Comparison of ENCODE assay signal across 1 cellular context in the genomic region with DNA sequence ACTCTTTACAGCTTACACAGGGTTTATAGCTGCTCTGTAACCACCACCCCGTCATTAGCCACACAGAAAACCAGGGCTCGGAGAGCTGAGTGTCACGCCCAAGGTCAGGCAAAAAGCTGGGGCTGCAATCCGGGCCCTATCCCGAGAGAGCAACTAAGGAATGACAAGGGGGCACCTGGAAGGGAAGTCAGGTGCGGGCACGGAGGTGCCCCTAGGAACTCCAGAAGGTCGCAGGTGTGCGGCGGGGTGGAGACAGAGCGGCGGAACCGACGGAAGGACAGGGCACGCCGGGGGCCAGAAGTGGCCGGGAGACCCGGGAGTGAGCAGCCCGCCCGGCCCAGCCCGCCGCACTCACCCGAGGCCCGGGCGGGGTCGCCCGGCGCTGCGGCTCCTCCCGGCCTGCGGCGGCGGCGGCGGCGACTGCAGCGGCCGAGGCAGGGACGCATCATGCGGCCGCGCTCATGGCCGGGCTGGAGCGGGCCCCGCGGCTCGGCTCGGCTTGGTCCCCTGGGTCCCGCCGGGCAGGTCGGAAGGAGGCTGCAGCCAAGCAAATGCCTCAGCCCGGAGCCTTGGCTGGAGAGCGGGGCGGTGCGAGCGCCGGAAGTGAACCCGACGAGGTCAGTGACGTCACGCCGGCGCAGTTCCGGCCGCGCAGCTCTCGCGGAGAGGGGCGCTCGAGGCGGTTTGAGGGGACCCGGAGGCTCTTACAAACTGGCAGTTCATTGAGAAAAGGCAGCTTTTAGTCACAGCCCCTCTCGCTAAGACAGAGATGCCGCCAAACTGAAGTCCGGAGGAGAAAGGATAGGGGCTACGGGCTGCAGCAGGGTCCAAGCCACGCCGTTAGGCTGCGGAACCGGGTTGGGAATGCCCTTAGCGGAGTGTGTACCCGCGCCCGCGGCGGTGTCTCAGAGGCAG.
TF ChIP-seq lines count a peak whose summit lies in the region.

A gene with protein sequence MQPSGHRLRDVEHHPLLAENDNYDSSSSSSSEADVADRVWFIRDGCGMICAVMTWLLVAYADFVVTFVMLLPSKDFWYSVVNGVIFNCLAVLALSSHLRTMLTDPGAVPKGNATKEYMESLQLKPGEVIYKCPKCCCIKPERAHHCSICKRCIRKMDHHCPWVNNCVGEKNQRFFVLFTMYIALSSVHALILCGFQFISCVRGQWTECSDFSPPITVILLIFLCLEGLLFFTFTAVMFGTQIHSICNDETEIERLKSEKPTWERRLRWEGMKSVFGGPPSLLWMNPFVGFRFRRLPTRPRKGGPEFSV (minus strand): TSS at position 605 of the 915 bp plus-strand sequence. CDS start 20,917 bp downstream, outside the sequence.

TF ChIP-seq in K562, 482 proteins besides CTCF, POLR2A, EP300 and RAD21 (continued from another document and continues in another):
- TF ChIP-seq, protein P1, sequence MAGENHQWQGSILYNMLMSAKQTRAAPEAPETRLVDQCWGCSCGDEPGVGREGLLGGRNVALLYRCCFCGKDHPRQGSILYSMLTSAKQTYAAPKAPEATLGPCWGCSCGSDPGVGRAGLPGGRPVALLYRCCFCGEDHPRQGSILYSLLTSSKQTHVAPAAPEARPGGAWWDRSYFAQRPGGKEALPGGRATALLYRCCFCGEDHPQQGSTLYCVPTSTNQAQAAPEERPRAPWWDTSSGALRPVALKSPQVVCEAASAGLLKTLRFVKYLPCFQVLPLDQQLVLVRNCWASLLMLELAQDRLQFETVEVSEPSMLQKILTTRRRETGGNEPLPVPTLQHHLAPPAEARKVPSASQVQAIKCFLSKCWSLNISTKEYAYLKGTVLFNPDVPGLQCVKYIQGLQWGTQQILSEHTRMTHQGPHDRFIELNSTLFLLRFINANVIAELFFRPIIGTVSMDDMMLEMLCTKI (IDR thresholded peaks at IDR 0.05; ENCODE audit: partially characterized antibody), result no peak
- no peak for TF ChIP-seq LARP7 (IDR thresholded peaks at IDR 0.05)
- TF ChIP-seq SAP30 (IDR thresholded peaks at IDR 0.05; ENCODE audit: borderline replicate concordance, insufficient read depth, low read depth, low read length, poor library complexity, severe bottlenecking), result peak; percentile 48
- no peak for TF ChIP-seq TAF15 (IDR thresholded peaks at IDR 0.05; ENCODE audit: low read depth, low read length)
- peak; percentile 65; the same call in 1 of the 2 replicates for TF ChIP-seq JUNB (CRISPR knock-in tag; conservative IDR thresholded peaks at IDR 0.05)
- no peak for TF ChIP-seq HINFP (tag; conservative IDR thresholded peaks at IDR 0.05; ENCODE audit: low read depth)
- TF ChIP-seq BRD4 (IDR thresholded peaks at IDR 0.05), result peak; percentile 84
- TF ChIP-seq, protein P2, sequence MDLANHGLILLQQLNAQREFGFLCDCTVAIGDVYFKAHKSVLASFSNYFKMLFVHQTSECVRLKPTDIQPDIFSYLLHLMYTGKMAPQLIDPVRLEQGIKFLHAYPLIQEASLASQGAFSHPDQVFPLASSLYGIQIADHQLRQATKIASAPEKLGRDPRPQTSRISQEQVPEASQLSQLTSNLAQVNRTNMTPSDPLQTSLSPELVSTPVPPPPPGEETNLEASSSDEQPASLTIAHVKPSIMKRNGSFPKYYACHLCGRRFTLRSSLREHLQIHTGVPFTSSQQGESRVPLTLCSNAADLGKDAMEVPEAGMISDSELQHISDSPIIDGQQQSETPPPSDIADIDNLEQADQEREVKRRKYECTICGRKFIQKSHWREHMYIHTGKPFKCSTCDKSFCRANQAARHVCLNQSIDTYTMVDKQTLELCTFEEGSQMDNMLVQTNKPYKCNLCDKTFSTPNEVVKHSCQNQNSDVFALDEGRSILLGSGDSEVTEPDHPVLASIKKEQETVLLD (IDR thresholded peaks at IDR 0.05), result no peak
- no peak for TF ChIP-seq PHF21A (IDR thresholded peaks at IDR 0.05; ENCODE audit: borderline replicate concordance, low read depth)
- 0 out of 4 replicates have a peak, but pooled peaks of 1 of the 2 experiments have one; percentile 48 for TF ChIP-seq SRF (CRISPR knock-in tag; IDR thresholded peaks at IDR 0.05)
- TF ChIP-seq FOXP4 (CRISPR knock-in tag; IDR thresholded peaks at IDR 0.05; ENCODE audit: borderline replicate concordance), result no peak
- TF ChIP-seq ZNF431 (CRISPR knock-in tag; IDR thresholded peaks at IDR 0.05), result no peak
- peak; percentile 79 for TF ChIP-seq TAF7 (tag; IDR thresholded peaks at IDR 0.05)
- TF ChIP-seq, protein P3, sequence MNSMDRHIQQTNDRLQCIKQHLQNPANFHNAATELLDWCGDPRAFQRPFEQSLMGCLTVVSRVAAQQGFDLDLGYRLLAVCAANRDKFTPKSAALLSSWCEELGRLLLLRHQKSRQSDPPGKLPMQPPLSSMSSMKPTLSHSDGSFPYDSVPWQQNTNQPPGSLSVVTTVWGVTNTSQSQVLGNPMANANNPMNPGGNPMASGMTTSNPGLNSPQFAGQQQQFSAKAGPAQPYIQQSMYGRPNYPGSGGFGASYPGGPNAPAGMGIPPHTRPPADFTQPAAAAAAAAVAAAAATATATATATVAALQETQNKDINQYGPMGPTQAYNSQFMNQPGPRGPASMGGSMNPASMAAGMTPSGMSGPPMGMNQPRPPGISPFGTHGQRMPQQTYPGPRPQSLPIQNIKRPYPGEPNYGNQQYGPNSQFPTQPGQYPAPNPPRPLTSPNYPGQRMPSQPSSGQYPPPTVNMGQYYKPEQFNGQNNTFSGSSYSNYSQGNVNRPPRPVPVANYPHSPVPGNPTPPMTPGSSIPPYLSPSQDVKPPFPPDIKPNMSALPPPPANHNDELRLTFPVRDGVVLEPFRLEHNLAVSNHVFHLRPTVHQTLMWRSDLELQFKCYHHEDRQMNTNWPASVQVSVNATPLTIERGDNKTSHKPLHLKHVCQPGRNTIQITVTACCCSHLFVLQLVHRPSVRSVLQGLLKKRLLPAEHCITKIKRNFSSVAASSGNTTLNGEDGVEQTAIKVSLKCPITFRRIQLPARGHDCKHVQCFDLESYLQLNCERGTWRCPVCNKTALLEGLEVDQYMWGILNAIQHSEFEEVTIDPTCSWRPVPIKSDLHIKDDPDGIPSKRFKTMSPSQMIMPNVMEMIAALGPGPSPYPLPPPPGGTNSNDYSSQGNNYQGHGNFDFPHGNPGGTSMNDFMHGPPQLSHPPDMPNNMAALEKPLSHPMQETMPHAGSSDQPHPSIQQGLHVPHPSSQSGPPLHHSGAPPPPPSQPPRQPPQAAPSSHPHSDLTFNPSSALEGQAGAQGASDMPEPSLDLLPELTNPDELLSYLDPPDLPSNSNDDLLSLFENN (IDR thresholded peaks at IDR 0.05; ENCODE audit: low read depth in 2 of 2, low read length in 2 of 2), result no peak
- no peak for TF ChIP-seq PCBP1 (IDR thresholded peaks at IDR 0.05; ENCODE audit: low read depth, low read length, poor library complexity, severe bottlenecking)
- no peak; the same call in 1 of the 2 replicates for TF ChIP-seq KAT7 (CRISPR knock-in tag; IDR thresholded peaks at IDR 0.05; ENCODE audit: borderline replicate concordance)
- TF ChIP-seq JUN (IDR thresholded peaks at IDR 0.05; ENCODE audit: borderline replicate concordance, low read depth, low read length), result 0 out of 2 replicates have a peak, but pooled peaks have one; percentile 36
- no peak for TF ChIP-seq JUN (CRISPR knock-in tag; IDR thresholded peaks at IDR 0.05; ENCODE audit: borderline replicate concordance)
- TF ChIP-seq, protein P4, sequence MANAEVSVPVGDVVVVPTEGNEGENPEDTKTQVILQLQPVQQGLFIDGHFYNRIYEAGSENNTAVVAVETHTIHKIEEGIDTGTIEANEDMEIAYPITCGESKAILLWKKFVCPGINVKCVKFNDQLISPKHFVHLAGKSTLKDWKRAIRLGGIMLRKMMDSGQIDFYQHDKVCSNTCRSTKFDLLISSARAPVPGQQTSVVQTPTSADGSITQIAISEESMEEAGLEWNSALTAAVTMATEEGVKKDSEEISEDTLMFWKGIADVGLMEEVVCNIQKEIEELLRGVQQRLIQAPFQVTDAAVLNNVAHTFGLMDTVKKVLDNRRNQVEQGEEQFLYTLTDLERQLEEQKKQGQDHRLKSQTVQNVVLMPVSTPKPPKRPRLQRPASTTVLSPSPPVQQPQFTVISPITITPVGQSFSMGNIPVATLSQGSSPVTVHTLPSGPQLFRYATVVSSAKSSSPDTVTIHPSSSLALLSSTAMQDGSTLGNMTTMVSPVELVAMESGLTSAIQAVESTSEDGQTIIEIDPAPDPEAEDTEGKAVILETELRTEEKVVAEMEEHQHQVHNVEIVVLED (CRISPR knock-in tag; IDR thresholded peaks at IDR 0.05), result peak; percentile 63
- no peak; the same call in none of the 2 replicates for TF ChIP-seq POLR2H (tag; IDR thresholded peaks at IDR 0.05; ENCODE audit: low read depth)
- TF ChIP-seq RNF219 (CRISPR knock-in tag; IDR thresholded peaks at IDR 0.05), result no peak
- TF ChIP-seq, protein P5, sequence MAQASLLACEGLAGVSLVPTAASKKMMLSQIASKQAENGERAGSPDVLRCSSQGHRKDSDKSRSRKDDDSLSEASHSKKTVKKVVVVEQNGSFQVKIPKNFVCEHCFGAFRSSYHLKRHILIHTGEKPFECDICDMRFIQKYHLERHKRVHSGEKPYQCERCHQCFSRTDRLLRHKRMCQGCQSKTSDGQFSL (CRISPR knock-in tag; IDR thresholded peaks at IDR 0.05), result no peak
- TF ChIP-seq, protein P5 (tag; IDR thresholded peaks at IDR 0.05), result no peak
- peak; percentile 51; the same call in 1 of the 2 replicates for TF ChIP-seq ZNF239 (CRISPR knock-in tag; IDR thresholded peaks at IDR 0.05)
- no peak for TF ChIP-seq PTRF (tag; IDR thresholded peaks at IDR 0.05)
- no peak for TF ChIP-seq SMARCA5 (IDR thresholded peaks at IDR 0.05)
- peak; percentile 87 for TF ChIP-seq DIDO1 (tag; IDR thresholded peaks at IDR 0.05; ENCODE audit: low read depth)
- no peak for TF ChIP-seq COPS2 (conservative IDR thresholded peaks at IDR 0.05)
- TF ChIP-seq DPF2 (IDR thresholded peaks at IDR 0.05), result 0 out of 2 replicates have a peak, but pooled peaks have one; percentile 47
- TF ChIP-seq IRF2 (CRISPR knock-in tag; IDR thresholded peaks at IDR 0.05), result no peak
- peak; percentile 79; the same call in 1 of the 2 replicates for TF ChIP-seq MTA1 (IDR thresholded peaks at IDR 0.05; ENCODE audit: borderline replicate concordance)
- no peak for TF ChIP-seq BMI1 (IDR thresholded peaks at IDR 0.05; ENCODE audit: low read length)
- no peak for TF ChIP-seq ZNF354B (CRISPR knock-in tag; IDR thresholded peaks at IDR 0.05)
- no peak for TF ChIP-seq HDAC8 (tag; IDR thresholded peaks at IDR 0.05)
- no peak for TF ChIP-seq MEF2D (tag; conservative IDR thresholded peaks at IDR 0.05; ENCODE audit: low read depth)
- TF ChIP-seq ZNF76 (CRISPR knock-in tag; IDR thresholded peaks at IDR 0.05; ENCODE audit: borderline replicate concordance), result no peak
- TF ChIP-seq CCAR2 (IDR thresholded peaks at IDR 0.05; ENCODE audit: low read depth, low read length), result no peak
- no peak for TF ChIP-seq MCM7 (IDR thresholded peaks at IDR 0.05)
- TF ChIP-seq PURB (CRISPR knock-in tag; IDR thresholded peaks at IDR 0.05; ENCODE audit: low read depth), result no peak
- TF ChIP-seq POLR2G (IDR thresholded peaks at IDR 0.05; ENCODE audit: low read depth, low read length), result peak; percentile 95
- TF ChIP-seq, protein P6, sequence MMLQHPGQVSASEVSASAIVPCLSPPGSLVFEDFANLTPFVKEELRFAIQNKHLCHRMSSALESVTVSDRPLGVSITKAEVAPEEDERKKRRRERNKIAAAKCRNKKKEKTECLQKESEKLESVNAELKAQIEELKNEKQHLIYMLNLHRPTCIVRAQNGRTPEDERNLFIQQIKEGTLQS (IDR thresholded peaks at IDR 0.05), result peak; percentile 96
- TF ChIP-seq, protein P6 (CRISPR knock-in tag; conservative IDR thresholded peaks at IDR 0.05), result no peak
- no peak for TF ChIP-seq ZNF41 (CRISPR knock-in tag; conservative IDR thresholded peaks at IDR 0.05)
- no peak for TF ChIP-seq FOXJ2 (tag; IDR thresholded peaks at IDR 0.05)
- TF ChIP-seq ZNF589 (CRISPR knock-in tag; IDR thresholded peaks at IDR 0.05; ENCODE audit: low read depth), result no peak; the same call in 1 of the 2 replicates
- TF ChIP-seq ZFPM2 (CRISPR knock-in tag; IDR thresholded peaks at IDR 0.05), result peak; percentile 14; the same call in 1 of the 2 replicates
